8 cellular contexts compared by ENCODE assay signal in the genomic region with DNA sequence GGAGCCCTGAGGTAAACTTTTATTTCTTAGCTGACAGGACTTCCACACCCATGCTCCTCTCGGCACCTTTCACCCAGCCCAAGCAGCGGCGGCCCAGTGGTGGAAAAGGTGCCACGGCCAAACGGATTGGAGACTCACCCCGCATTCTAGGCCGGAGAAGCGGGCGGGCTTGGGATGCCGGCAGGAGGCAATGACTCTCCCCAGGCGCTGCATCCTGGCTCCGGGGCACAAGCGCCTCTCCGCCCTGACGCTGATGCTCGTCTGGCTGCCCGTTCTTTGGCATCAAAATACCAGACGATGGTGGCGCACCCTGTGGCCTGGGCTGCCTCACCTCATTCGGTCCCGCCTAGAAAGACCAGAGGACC. TPM values are rescaled to one million over a fixed set of nuclear protein-coding genes. Genes with fewer than 3 reads are reported as not detected.
DNase-seq lines count a peak whose midpoint lies in the region; TF ChIP-seq lines count a peak whose summit lies in the region.

No MANE protein-coding gene starts in this region.

- H3K4me3 Mint-ChIP-seq in activated T-cell treated with anti-CD3 and anti-CD28 coated beads, Interleukin-2, amount 50 U/mL, for 24 hours, result peak overlapping the region; percentile 69

- 4% methylated on average over 4 of the region's 21 CpGs for WGBS in suprapubic skin

- H3K36me3 ChIP-seq in suprapubic skin, result peaks cover 30% of the 10 kb centered on the region
- peaks cover 6 to 31% of the 10 kb centered on the region in 2 donors for H3K36me3 ChIP-seq in ascending aorta

- peaks cover 9% of the 10 kb centered on the region for H3K4me1 Mint-ChIP-seq in activated T-cell treated with anti-CD3 and anti-CD28 coated beads, Interleukin-2, amount 50 U/mL, for 24 hours (ENCODE audit: low read depth)

- no peak for TF ChIP-seq EP300 in suprapubic skin (IDR thresholded peaks at IDR 0.05)

- no peak for DNase-seq in activated T-cell treated with anti-CD3 and anti-CD28 coated beads, Interleukin-2, amount 50 U/mL, for 24 hours
- DNase-seq in activated T-cell treated with anti-CD3 and anti-CD28 coated beads for 4 hours (no peak), astrocyte of the spinal cord (ENCODE audit: low read depth, low spot score) (no peak), inferior parietal cortex (ENCODE audit: extremely low spot score) (peak; percentile 1), suprapubic skin (ENCODE audit: low spot score in 2 of 2) (no peak), T-helper 9 cell (no peak), kidney glomerular epithelial cell (lab: John Stamatoyannopoulos, UW) (no peak), ascending aorta (ENCODE audit: low spot score in 2 of 2) (no peak)

- TF ChIP-seq POLR2A in suprapubic skin (IDR thresholded peaks at IDR 0.05), result no peak

- H3K27me3 Mint-ChIP-seq in activated T-cell treated with anti-CD3 and anti-CD28 coated beads, Interleukin-2, amount 50 U/mL, for 24 hours, result peaks cover 15% of the 10 kb centered on the region

- H3K27ac ChIP-seq in suprapubic skin, result peak overlapping the region; percentile 83
- H3K27ac ChIP-seq in ascending aorta, result no peak overlapping the region

- peak overlapping the region; percentile 39 for H3K4me3 ChIP-seq in astrocyte of the spinal cord (ENCODE audit: low read depth, low read length)
- H3K4me3 ChIP-seq in suprapubic skin, result peak overlapping the region; percentile 52
- no peak overlapping the region for H3K4me3 ChIP-seq in ascending aorta

- H3K4me1 ChIP-seq in suprapubic skin (peaks cover 16% of the 10 kb centered on the region), ascending aorta (no peaks in the 10 kb centered on the region)

- H3K27me3 ChIP-seq in suprapubic skin, result no peaks in the 10 kb centered on the region
- H3K27me3 ChIP-seq in ascending aorta, result no peaks in the 10 kb centered on the region

- H3K9me3 ChIP-seq in suprapubic skin (peaks cover 2% of the 10 kb centered on the region), ascending aorta (peaks cover 73 to 89% of the 10 kb centered on the region in 2 donors)

- TF ChIP-seq CTCF in astrocyte of the spinal cord (IDR thresholded peaks at IDR 0.05; ENCODE audit: low read depth, low read length) (no peak), suprapubic skin (IDR thresholded peaks at IDR 0.05) (no peak), ascending aorta (IDR thresholded peaks at IDR 0.05) (no peak)

- H3K9me3 Mint-ChIP-seq in activated T-cell treated with anti-CD3 and anti-CD28 coated beads, Interleukin-2, amount 50 U/mL, for 24 hours, result peaks cover 65% of the 10 kb centered on the region

- H3K27ac Mint-ChIP-seq in activated T-cell treated with anti-CD3 and anti-CD28 coated beads, Interleukin-2, amount 50 U/mL, for 24 hours, result no peak overlapping the region

- intact Hi-C loops in ascending aorta (cut with DNase I), result no loop called here

- H3K36me3 Mint-ChIP-seq in activated T-cell treated with anti-CD3 and anti-CD28 coated beads, Interleukin-2, amount 50 U/mL, for 24 hours (ENCODE audit: low read depth), result peaks cover 60% of the 10 kb centered on the region

- in situ Hi-C loops in astrocyte of the spinal cord (cut with HindIII; ENCODE audit: low sequenced_read_pairs), result no loop called here

RNA-seq across cellular contexts. Expression of a gene that starts 6.7 kb away (rescaled TPM):
- total RNA-seq in suprapubic skin, result 10 to 100 TPM in 3 of 4 donors, 1 to 10 TPM in 1; 4.0 to 21.9 (median 14.3) TPM
- 1.5 TPM for total RNA-seq in ascending aorta

RNA-seq across cellular contexts. Expression of a gene that starts 24.5 kb away (rescaled TPM):
- total RNA-seq in suprapubic skin (not detected), ascending aorta (not detected)

RNA-seq across cellular contexts. Expression of a gene that starts 34.9 kb away (rescaled TPM):
- total RNA-seq in suprapubic skin, result 1 to 10 TPM in 1 of 4 donors, under 1 TPM in 2, not detected in 1; 0.62 to 1.0 (median 0.83) TPM
- not detected for total RNA-seq in ascending aorta

RNA-seq across cellular contexts. Expression of a gene that starts 49.8 kb away (rescaled TPM):
- total RNA-seq in suprapubic skin (10 to 100 TPM in 2 of 4 donors, 1 to 10 TPM in 2; 4.6 to 12.4 (median 7.7) TPM), ascending aorta (3.7 TPM)

Comparison
In these comparisons a context has a peak if more than half of its experiments do, and no peak if none do; other contexts are left out.
1. H3K4me3 ChIP-seq: peak in astrocyte of the spinal cord (single experiment) and suprapubic skin (single experiment); none in ascending aorta (0 of 2).